12 cellular contexts compared by ENCODE assay signal in the genomic region with DNA sequence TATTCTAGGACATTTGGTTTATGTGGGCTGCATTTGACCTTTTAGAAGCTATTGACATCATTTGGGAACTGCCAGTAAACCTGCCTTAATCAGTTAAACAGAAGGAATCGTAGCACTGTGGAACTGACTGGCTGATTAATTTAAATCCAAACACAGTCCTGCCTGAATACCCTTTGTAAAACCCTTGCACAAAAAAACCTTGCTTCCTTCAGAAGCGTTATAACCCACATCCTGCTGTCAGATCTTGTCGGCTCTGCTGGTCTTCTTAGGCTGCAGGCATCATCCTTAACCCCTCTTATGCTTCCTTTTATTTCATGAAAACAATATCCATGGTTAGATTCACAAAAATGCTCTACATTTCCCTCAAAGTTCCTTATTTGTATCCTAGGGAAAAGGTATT. TPM values are rescaled to one million over a fixed set of nuclear protein-coding genes. Genes with fewer than 3 reads are reported as not detected.
A peak's percentile ranks its signal among the peaks of the same experiment; 100 is the strongest.
DNase-seq lines count a peak whose midpoint lies in the region; ATAC-seq and TF ChIP-seq lines count a peak whose summit lies in the region.
"Had no signal": no experiment of that assay in that cellular context is flagged by ENCODE, and none has a peak within 500 bp of the region (broad histone marks: within the 10 kb centered on the region; RNA-seq: fewer than 3 reads in every experiment).

No MANE protein-coding gene starts in this region.

- TF ChIP-seq CTCF in progenitor cell of endocrine pancreas (IDR thresholded peaks at IDR 0.05; ENCODE audit: unreplicated experiment): no peak
- TF ChIP-seq CTCF in transverse colon (IDR thresholded peaks at IDR 0.05): no peak
- no peak for TF ChIP-seq CTCF in uterus (IDR thresholded peaks at IDR 0.05)

- TF ChIP-seq EP300 in transverse colon (IDR thresholded peaks at IDR 0.05; ENCODE audit: low read depth): no peak

- 42 to 58% methylated on average over 3 of the region's 3 CpGs for WGBS in transverse colon (ENCODE audit: low coverage in 1 of 2), 2 donors

- TF ChIP-seq POLR2A in transverse colon (IDR thresholded peaks at IDR 0.05) (no peak), uterus (IDR thresholded peaks at IDR 0.05) (no peak)

- no peaks in the 10 kb centered on the region for H3K27me3 Mint-ChIP-seq in activated CD8-positive, alpha-beta T cell treated with anti-CD3 and anti-CD28 coated beads, Interleukin-2, amount 10 ng/mL, durations not matched to agents 7 days and 5 days (ENCODE audit: low read depth)
- no peaks in the 10 kb centered on the region for H3K27me3 Mint-ChIP-seq in progenitor cell of endocrine pancreas

- H3K36me3 Mint-ChIP-seq in activated CD8-positive, alpha-beta T cell treated with anti-CD3 and anti-CD28 coated beads, Interleukin-2, amount 10 ng/mL, durations not matched to agents 7 days and 5 days (ENCODE audit: low read depth): no peaks in the 10 kb centered on the region
- H3K36me3 Mint-ChIP-seq in progenitor cell of endocrine pancreas (ENCODE audit: insufficient read depth): peaks cover 1% of the 10 kb centered on the region

- H3K27me3 ChIP-seq in transverse colon (no peaks in the 10 kb centered on the region), uterus (no peaks in the 10 kb centered on the region)

- H3K27ac Mint-ChIP-seq in activated CD8-positive, alpha-beta T cell treated with anti-CD3 and anti-CD28 coated beads, Interleukin-2, amount 10 ng/mL, durations not matched to agents 7 days and 5 days: peak overlapping the region; percentile 34
- H3K27ac Mint-ChIP-seq in progenitor cell of endocrine pancreas: peak overlapping the region; percentile 11

- peaks cover 0 to 20% (median under 1%) of the 10 kb centered on the region in 4 donors for H3K4me1 ChIP-seq in transverse colon
- H3K4me1 ChIP-seq in uterus: no peaks in the 10 kb centered on the region

- peaks cover 24% of the 10 kb centered on the region for H3K4me1 Mint-ChIP-seq in activated CD8-positive, alpha-beta T cell treated with anti-CD3 and anti-CD28 coated beads, Interleukin-2, amount 10 ng/mL, durations not matched to agents 7 days and 5 days (ENCODE audit: low read depth)
- peaks cover 44% of the 10 kb centered on the region for H3K4me1 Mint-ChIP-seq in progenitor cell of endocrine pancreas (ENCODE audit: low read depth)

- H3K4me3 Mint-ChIP-seq in activated CD8-positive, alpha-beta T cell treated with anti-CD3 and anti-CD28 coated beads, Interleukin-2, amount 10 ng/mL, durations not matched to agents 7 days and 5 days: peak overlapping the region; percentile 8
- H3K4me3 Mint-ChIP-seq in progenitor cell of endocrine pancreas (ENCODE audit: low read depth): no peak overlapping the region

- in situ Hi-C loops in transverse colon (cut with MboI; ENCODE audit: low pct_ligation_motif_present in 1 of 4, low pct_unique_long_range_greater_than_20kb in 1 of 4, low sequenced_read_pairs in 3 of 4) (no loop called here), G401 (cut with HindIII; ENCODE audit: low sequenced_read_pairs) (no loop called here)

- ATAC-seq in HG03139 (IDR thresholded peaks at IDR 0.05; ENCODE audit: unreplicated experiment): peak; percentile 53
- peak; percentile 97 for ATAC-seq in activated CD8-positive, alpha-beta T cell treated with anti-CD3 and anti-CD28 coated beads, Interleukin-2, amount 10 ng/mL, durations not matched to agents 7 days and 5 days
- ATAC-seq: esophagus mucosa, left ventricle myocardium superior had no signal

- H3K9me3 ChIP-seq in transverse colon (no peaks in the 10 kb centered on the region), uterus (no peaks in the 10 kb centered on the region)

- H3K9me3 Mint-ChIP-seq in activated CD8-positive, alpha-beta T cell treated with anti-CD3 and anti-CD28 coated beads, Interleukin-2, amount 10 ng/mL, durations not matched to agents 7 days and 5 days (ENCODE audit: insufficient read depth): no peaks in the 10 kb centered on the region
- no peaks in the 10 kb centered on the region for H3K9me3 Mint-ChIP-seq in progenitor cell of endocrine pancreas (ENCODE audit: low read depth)

- intact Hi-C loops in transverse colon (cut with DNase I; ENCODE audit: low total_unique reads): no loop called here
- intact Hi-C loops in uterus (cut with DNase I; ENCODE audit: low total_unique reads): no loop called here

- POLR2A ChIA-PET in activated CD8-positive, alpha-beta T cell treated with anti-CD3 and anti-CD28 coated beads, Interleukin-2, amount 10 ng/mL, durations not matched to agents 7 days and 5 days (lab: Charles Lee): no interaction called here

- H3K36me3 ChIP-seq in transverse colon (no peaks in the 10 kb centered on the region), uterus (no peaks in the 10 kb centered on the region)

- DNase-seq in activated gamma-delta T cell treated with Interleukin-2 at 50 U/mL for 16 hours: peak; percentile 16
- DNase-seq in activated gamma-delta T cell (lab: John Stamatoyannopoulos, UW): no peak
- peak; percentile 59 for DNase-seq in activated CD8-positive, alpha-beta T cell treated with anti-CD3 and anti-CD28 coated beads, Interleukin-2, amount 10 ng/mL, durations not matched to agents 7 days and 5 days
- no peak for DNase-seq in progenitor cell of endocrine pancreas (ENCODE audit: low spot score, unreplicated experiment)
- DNase-seq in transverse colon: no peak
- DNase-seq in G401 (ENCODE audit: low spot score): no peak
- no peak for DNase-seq in uterus
- DNase-seq: activated CD4-positive, alpha-beta T cell treated with anti-CD3 and anti-CD28 coated beads, Interleukin-2, amount 50 U/mL, for 4 hours; left ventricle myocardium superior; NCI-H1930 had no signal

- CTCF ChIA-PET in activated CD8-positive, alpha-beta T cell treated with anti-CD3 and anti-CD28 coated beads, Interleukin-2, amount 10 ng/mL, durations not matched to agents 7 days and 5 days (lab: Charles Lee): interaction anchor here (1.0 to 1.9 kb wide), 4 partner anchors 21 to 423 kb away, joined by 3 to 8 read pairs (median 3); no protein-coding TSS in a partner anchor

- H3K4me3 ChIP-seq in transverse colon (no peak overlapping the region), uterus (no peak overlapping the region)

- no peak overlapping the region for H3K27ac ChIP-seq in transverse colon
- no peak overlapping the region for H3K27ac ChIP-seq in uterus

RNA-seq across cellular contexts. Expression of a gene that starts 46.3 kb away (rescaled TPM):
- 10 to 100 TPM; 16.1 to 16.3 TPM for total RNA-seq in activated CD8-positive, alpha-beta T cell treated with anti-CD3 and anti-CD28 coated beads, Interleukin-2, amount 10 ng/mL, durations not matched to agents 7 days and 5 days
- 111 and 142 TPM in 2 replicates for total RNA-seq in progenitor cell of endocrine pancreas
- 100 to 1,000 TPM in 2 of 4 donors, 10 to 100 TPM in 2; 73.0 to 181 (median 138) TPM for total RNA-seq in transverse colon
- total RNA-seq in G401 (2014; rRNA removed; shearing (Covaris generic)): 1.2 TPM in 1 of 2 replicates, not detected in the other
- total RNA-seq in uterus: 100 to 1,000 TPM; 101 to 502 (median 168) TPM

Comparison
In these comparisons a context has a peak if more than half of its experiments do, and no peak if none do; other contexts are left out.
1. DNase-seq: peak in activated gamma-delta T cell treated with Interleukin-2 at 50 U/mL for 16 hours (single experiment) and activated CD8-positive, alpha-beta T cell treated with anti-CD3 and anti-CD28 coated beads, Interleukin-2, amount 10 ng/mL, durations not matched to agents 7 days and 5 days (single experiment); none in activated gamma-delta T cell (single experiment), progenitor cell of endocrine pancreas (single experiment), transverse colon (single experiment), G401 (single experiment) and uterus (0 of 2).